1 cellular context compared by ENCODE assay signal in genomic region chr12:132194056-132194455, GRCh38.
TF ChIP-seq lines count a peak whose summit lies in the region.

No MANE protein-coding gene starts in this region.

TF ChIP-seq in GM12878, 131 proteins besides CTCF, POLR2A, EP300 and RAD21:
- TF ChIP-seq CBX5 (IDR thresholded peaks at IDR 0.05; ENCODE audit: low read depth) (peak; percentile 28; the same call in 1 of the 2 replicates), KDM1A (IDR thresholded peaks at IDR 0.05; ENCODE audit: borderline replicate concordance) (no peak), ZNF217 (IDR thresholded peaks at IDR 0.05) (no peak), POLR2AphosphoS5 (IDR thresholded peaks at IDR 0.05; ENCODE audit: low read length) (no peak), KAT2A (conservative IDR thresholded peaks at IDR 0.05; ENCODE audit: control insufficient read depth, low read depth, low read length) (no peak), STAT1 (conservative IDR thresholded peaks at IDR 0.05) (no peak), RCOR1 (conservative IDR thresholded peaks at IDR 0.05; ENCODE audit: low read depth, low read length) (no peak), HCFC1 (IDR thresholded peaks at IDR 0.05; ENCODE audit: low read length) (no peak), MLLT1 (IDR thresholded peaks at IDR 0.05) (no peak)
